Comparison of ENCODE assay signal across 30 cellular contexts in the genomic region with DNA sequence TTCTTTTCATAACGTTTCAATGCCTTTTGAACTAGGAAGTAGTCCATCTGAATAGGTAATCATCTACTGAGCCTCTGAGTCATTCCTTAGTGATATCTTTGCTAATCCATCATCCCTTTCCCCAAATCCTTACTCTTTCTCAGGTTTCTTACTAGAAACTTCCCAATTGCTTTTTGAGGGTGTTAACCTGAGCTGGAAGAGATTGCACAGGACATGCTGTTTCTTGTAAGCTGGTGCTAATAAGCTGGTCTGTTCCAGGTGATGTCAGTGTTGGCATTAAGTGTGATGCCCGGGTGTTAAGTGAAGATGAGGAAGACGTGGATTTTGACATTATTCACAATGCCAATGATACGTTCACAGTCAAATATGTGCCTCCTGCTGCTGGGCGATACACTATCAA.
"Had no signal": no experiment of that assay in that cellular context is flagged by ENCODE, and none has a peak within 500 bp of the region (broad histone marks: within the 10 kb centered on the region; RNA-seq: fewer than 3 reads in every experiment).

No MANE protein-coding gene starts in this region.

- H3K27me3 Mint-ChIP-seq: activated CD4-positive, alpha-beta T cell treated with anti-CD3 and anti-CD28 coated beads, Interleukin-2, amount 10 ng/mL, durations not matched to agents 7 days and 5 days; activated CD8-positive, alpha-beta T cell treated with anti-CD3 and anti-CD28 coated beads for 36 hours; activated naive CD8-positive, alpha-beta T cell; brain; effector memory CD8-positive, alpha-beta T cell; naive thymus-derived CD4-positive, alpha-beta T cell; stimulated activated memory B cell treated with anti-CD40 and anti-IgM and Interleukin-4, amounts not matched to agents 10 μg/mL and 1 μg/mL and 100 μg/mL, for 72 hours; stimulated activated naive CD8-positive, alpha-beta T cell treated with anti-CD3 and anti-CD28 coated beads, Interleukin-15, amount 100 ng/mL, for 72 hours had no signal

- H3K27ac ChIP-seq: adrenal gland, ascending aorta, gastroesophageal sphincter, parathyroid adenoma, right atrium auricular region, tibial artery had no signal

- H3K9me3 Mint-ChIP-seq: activated CD4-positive, alpha-beta T cell treated with anti-CD3 and anti-CD28 coated beads, Interleukin-2, amount 10 ng/mL, durations not matched to agents 7 days and 5 days; activated CD8-positive, alpha-beta T cell treated with anti-CD3 and anti-CD28 coated beads for 36 hours; brain; effector memory CD8-positive, alpha-beta T cell; naive thymus-derived CD4-positive, alpha-beta T cell; stimulated activated memory B cell treated with anti-CD40 and anti-IgM and Interleukin-4, amounts not matched to agents 10 μg/mL and 1 μg/mL and 100 μg/mL, for 72 hours; stimulated activated naive CD8-positive, alpha-beta T cell treated with anti-CD3 and anti-CD28 coated beads, Interleukin-15, amount 100 ng/mL, for 72 hours; WTC11 had no signal

- H3K27ac Mint-ChIP-seq: activated CD4-positive, alpha-beta T cell treated with anti-CD3 and anti-CD28 coated beads, Interleukin-2, amount 10 ng/mL, durations not matched to agents 7 days and 5 days; activated CD8-positive, alpha-beta T cell treated with anti-CD3 and anti-CD28 coated beads for 36 hours; activated naive CD8-positive, alpha-beta T cell; brain; effector memory CD8-positive, alpha-beta T cell; naive thymus-derived CD4-positive, alpha-beta T cell; stimulated activated memory B cell treated with anti-CD40 and anti-IgM and Interleukin-4, amounts not matched to agents 10 μg/mL and 1 μg/mL and 100 μg/mL, for 72 hours; stimulated activated naive CD8-positive, alpha-beta T cell treated with anti-CD3 and anti-CD28 coated beads, Interleukin-15, amount 100 ng/mL, for 72 hours; WTC11 had no signal

- H3K4me3 Mint-ChIP-seq: activated CD4-positive, alpha-beta T cell treated with anti-CD3 and anti-CD28 coated beads, Interleukin-2, amount 10 ng/mL, durations not matched to agents 7 days and 5 days; activated CD8-positive, alpha-beta T cell treated with anti-CD3 and anti-CD28 coated beads for 36 hours; activated naive CD8-positive, alpha-beta T cell; brain; effector memory CD8-positive, alpha-beta T cell; naive thymus-derived CD4-positive, alpha-beta T cell; stimulated activated memory B cell treated with anti-CD40 and anti-IgM and Interleukin-4, amounts not matched to agents 10 μg/mL and 1 μg/mL and 100 μg/mL, for 72 hours; stimulated activated naive CD8-positive, alpha-beta T cell treated with anti-CD3 and anti-CD28 coated beads, Interleukin-15, amount 100 ng/mL, for 72 hours; WTC11 had no signal

- H3K4me3 ChIP-seq: adrenal gland, ascending aorta, gastroesophageal sphincter, right atrium auricular region, smooth muscle cell, tibial artery had no signal

- FAIRE-seq: endothelial cell of umbilical vein, keratinocyte, urothelium cell line had no signal

- DNase-seq: activated CD4-positive, alpha-beta T cell treated with anti-CD3 and anti-CD28 coated beads for 1 hour; activated CD4-positive, alpha-beta T cell treated with anti-CD3 and anti-CD28 coated beads, Interleukin-2, amount 10 ng/mL, durations not matched to agents 7 days and 5 days; activated CD8-positive, alpha-beta T cell treated with anti-CD3 and anti-CD28 coated beads for 36 hours; activated naive CD4-positive, alpha-beta T cell treated with Interleukin-2 at 50 U/mL for 16 hours; activated T-cell treated with anti-CD3 and anti-CD28 coated beads, Interleukin-2, amount 50 U/mL, for 48 hours; adrenal gland; cortex of kidney; effector memory CD8-positive, alpha-beta T cell; hippocampal formation; midbrain; naive thymus-derived CD4-positive, alpha-beta T cell; stimulated activated CD4-positive, alpha-beta T cell treated with anti-CD3 and anti-CD28 coated beads, Interleukin-1b, Interleukin-23, amount 100 ng/mL, for 48 hours; stimulated activated CD4-positive, alpha-beta T cell treated with anti-CD3 and anti-CD28 coated beads, Interleukin-4, amount 100 ng/mL, for 4 hours; stimulated activated CD8-positive, alpha-beta memory T cell treated with anti-CD3 and anti-CD28 coated beads, Interleukin-4, amount 100 ng/mL, for 48 hours; stimulated activated naive CD8-positive, alpha-beta T cell treated with anti-CD3 and anti-CD28 coated beads, Interleukin-15, amount 100 ng/mL, for 72 hours; substantia nigra; T-helper 2 cell; tibial artery had no signal

- H3K4me1 ChIP-seq: adrenal gland, right atrium auricular region, tibial artery had no signal

- H3K27me3 ChIP-seq: adrenal gland, ascending aorta, gastroesophageal sphincter, right atrium auricular region, tibial artery had no signal

- ATAC-seq: activated CD8-positive, alpha-beta T cell treated with anti-CD3 and anti-CD28 coated beads for 36 hours; effector memory CD8-positive, alpha-beta T cell; gastroesophageal sphincter; naive thymus-derived CD4-positive, alpha-beta T cell; stimulated activated memory B cell treated with anti-CD40 and anti-IgM and Interleukin-4, amounts not matched to agents 10 μg/mL and 1 μg/mL and 100 μg/mL, for 72 hours; stimulated activated naive CD8-positive, alpha-beta T cell treated with anti-CD3 and anti-CD28 coated beads, Interleukin-15, amount 100 ng/mL, for 72 hours; WTC11 had no signal

- H3K9ac ChIP-seq: parathyroid adenoma had no signal

- H3K9me3 ChIP-seq: adrenal gland, ascending aorta, gastroesophageal sphincter, right atrium auricular region, tibial artery had no signal

- H3K4me1 Mint-ChIP-seq: WTC11 had no signal
